In the genomic region with DNA sequence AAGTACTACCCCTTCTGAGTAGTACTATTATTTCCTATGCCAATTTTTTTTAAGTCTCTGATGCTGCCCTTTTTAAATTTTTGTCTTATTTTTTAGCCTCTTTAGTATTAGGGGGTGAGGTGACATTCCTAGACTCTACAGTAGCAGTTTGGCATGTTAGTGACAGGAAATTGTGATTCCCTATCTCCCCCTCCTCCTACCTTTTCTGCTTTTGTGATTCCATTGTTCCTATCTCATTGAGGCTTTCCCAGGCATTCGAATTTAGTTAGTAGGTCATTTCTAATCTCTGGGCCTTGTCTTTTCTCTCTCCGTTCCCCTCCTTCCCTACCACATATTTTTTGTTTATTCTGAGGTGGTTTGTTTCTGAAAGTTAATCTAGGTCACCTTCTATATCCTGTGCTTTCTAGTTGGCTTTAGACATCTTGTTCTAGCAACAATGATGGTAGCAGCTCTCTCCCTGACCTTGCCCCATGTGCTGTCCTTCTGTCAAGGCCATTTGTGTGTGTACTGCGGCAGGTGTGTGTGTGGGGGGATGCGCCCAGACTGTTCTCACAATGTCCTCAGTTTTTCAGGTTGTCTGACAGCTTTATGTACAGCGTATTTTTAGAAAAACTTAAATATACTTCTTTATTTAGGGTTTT, we compare ENCODE assay signal across 17 cellular contexts. TPM values are rescaled to one million over a fixed set of nuclear protein-coding genes. Genes with fewer than 3 reads are reported as not detected.
"Had no signal": no experiment of that assay in that cellular context is flagged by ENCODE, and none has a peak within 500 bp of the region (broad histone marks: within the 10 kb centered on the region; RNA-seq: fewer than 3 reads in every experiment).

No MANE protein-coding gene starts in this region.

- ATAC-seq: gastroesophageal sphincter, left lung, natural killer cell had no signal

- H3K27ac ChIP-seq: gastroesophageal sphincter, left lung had no signal

- H3K4me1 ChIP-seq: gastroesophageal sphincter, left lung had no signal

- H3K36me3 Mint-ChIP-seq: natural killer cell, type B pancreatic cell had no signal

- DNase-seq: activated CD4-positive, alpha-beta memory T cell treated with anti-CD3 and anti-CD28 coated beads, Interleukin-2, amount 10 ng/mL, durations not matched to agents 7 days and 5 days; activated CD4-positive, alpha-beta T cell treated with anti-CD3 and anti-CD28 coated beads for 4 hours; activated naive CD4-positive, alpha-beta T cell treated with Interleukin-2 at 50 U/mL for 16 hours; endodermal cell; islet precursor cell; left lung; mammary epithelial cell; natural killer cell; nucleus accumbens; small intestine; stimulated activated CD4-positive, alpha-beta T cell treated with anti-CD3 and anti-CD28 coated beads, Interleukin-4, amount 100 ng/mL, for 24 hours; stimulated activated naive CD4-positive, alpha-beta T cell treated with Interleukin-2 at 50 U/mL for 16 hours; substantia nigra; T-helper 2 cell had no signal

- H3K4me3 ChIP-seq: gastroesophageal sphincter, left lung had no signal

- H3K27me3 ChIP-seq: gastroesophageal sphincter, left lung had no signal

- H3K9me3 Mint-ChIP-seq: activated CD4-positive, alpha-beta memory T cell treated with anti-CD3 and anti-CD28 coated beads, Interleukin-2, amount 10 ng/mL, durations not matched to agents 7 days and 5 days; endodermal cell; natural killer cell; type B pancreatic cell had no signal

- H3K4me3 Mint-ChIP-seq: activated CD4-positive, alpha-beta memory T cell treated with anti-CD3 and anti-CD28 coated beads, Interleukin-2, amount 10 ng/mL, durations not matched to agents 7 days and 5 days; endodermal cell; natural killer cell; type B pancreatic cell had no signal

- H3K4me1 Mint-ChIP-seq: natural killer cell had no signal

- H3K27ac Mint-ChIP-seq: activated CD4-positive, alpha-beta memory T cell treated with anti-CD3 and anti-CD28 coated beads, Interleukin-2, amount 10 ng/mL, durations not matched to agents 7 days and 5 days; endodermal cell; type B pancreatic cell had no signal

- H3K27me3 Mint-ChIP-seq: activated CD4-positive, alpha-beta memory T cell treated with anti-CD3 and anti-CD28 coated beads, Interleukin-2, amount 10 ng/mL, durations not matched to agents 7 days and 5 days; type B pancreatic cell had no signal

- H3K9me3 ChIP-seq: gastroesophageal sphincter, left lung had no signal

RNA-seq across cellular contexts. Expression of a gene that starts 31.6 kb away (rescaled TPM):
- total RNA-seq: endodermal cell, mammary epithelial cell had no signal

RNA-seq across cellular contexts. Expression of a gene that starts 50.9 kb away (rescaled TPM):
- total RNA-seq: dermis microvascular lymphatic vessel endothelial cell, mammary epithelial cell had no signal
